In the genomic region with DNA sequence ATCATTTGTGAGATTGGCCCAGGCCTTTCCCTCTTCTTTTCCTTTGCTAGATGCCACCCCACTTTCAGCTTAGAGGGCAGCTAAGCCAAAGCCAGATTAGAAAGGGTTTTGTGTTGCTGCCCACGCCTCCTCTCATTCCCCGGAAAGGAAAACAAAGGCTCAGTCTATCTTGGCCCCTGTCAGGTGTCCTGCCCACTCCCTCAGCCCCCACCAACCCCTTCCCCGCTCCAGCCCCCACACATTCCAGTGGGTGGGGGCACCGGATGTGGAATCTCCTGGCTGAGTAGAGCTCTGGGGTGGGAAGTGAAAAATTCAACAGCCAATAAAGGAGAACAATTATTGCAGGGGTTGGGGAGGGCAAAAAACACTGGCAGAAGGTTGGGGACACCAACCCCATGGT, we compare ENCODE assay signal across 7 cellular contexts. TPM values are rescaled to one million over a fixed set of nuclear protein-coding genes. Genes with fewer than 3 reads are reported as not detected.
A peak's percentile ranks its signal among the peaks of the same experiment; 100 is the strongest.
DNase-seq lines count a peak whose midpoint lies in the region; ATAC-seq and TF ChIP-seq lines count a peak whose summit lies in the region.
"Had no signal": no experiment of that assay in that cellular context is flagged by ENCODE, and none has a peak within 500 bp of the region (broad histone marks: within the 10 kb centered on the region; RNA-seq: fewer than 3 reads in every experiment).

No MANE protein-coding gene starts in this region.

- DNase-seq in Calu3, result no peak
- DNase-seq in inferior parietal cortex (ENCODE audit: extremely low spot score), result no peak
- no peak for DNase-seq in left lung
- DNase-seq: NCI-H2107 had no signal

- peak overlapping the region; percentile 46 for H3K27ac Mint-ChIP-seq in Calu3 (ENCODE audit: unreplicated experiment)
- H3K27ac Mint-ChIP-seq in activated T-helper 17 cell treated with anti-CD3 and anti-CD28 coated beads, Interleukin-2, amount 50 U/mL, for 72 hours, result peak overlapping the region; percentile 98

- WGBS in mesodermal cell (ENCODE audit: insufficient coverage in 2 of 2), 2 experiments, result 53% methylated on average over 2 of the region's 4 CpGs; no CpG with 5 or more reads in 1 of the 2 experiments

- intact Hi-C loops in Calu3 (cut with micrococcal nuclease; ENCODE audit: unreplicated experiment) (no loop called here), left lung (cut with DNase I) (no loop called here)

- H3K36me3 ChIP-seq in mesodermal cell (ENCODE audit: control insufficient read depth, insufficient read depth, low read length) (peaks cover 11% of the 10 kb centered on the region), left lung (peaks cover 0 to 22% of the 10 kb centered on the region in 2 donors)

- H3K36me3 Mint-ChIP-seq in Calu3 (ENCODE audit: insufficient read depth, unreplicated experiment), result peaks cover 50% of the 10 kb centered on the region
- H3K36me3 Mint-ChIP-seq in activated T-helper 17 cell treated with anti-CD3 and anti-CD28 coated beads, Interleukin-2, amount 50 U/mL, for 72 hours (ENCODE audit: low read depth), result peaks cover 12% of the 10 kb centered on the region

- no peaks in the 10 kb centered on the region for H3K9me3 Mint-ChIP-seq in Calu3 (ENCODE audit: low read depth, unreplicated experiment)
- no peaks in the 10 kb centered on the region for H3K9me3 Mint-ChIP-seq in activated T-helper 17 cell treated with anti-CD3 and anti-CD28 coated beads, Interleukin-2, amount 50 U/mL, for 72 hours

- CTCF ChIA-PET in Calu3 (lab: Charles Lee), result interaction anchor here (1.1 to 3.7 kb wide), 2 partner anchors 36 to 279 kb away, joined by 3 to 27 read pairs; a partner anchor contains a TSS

- H3K27ac ChIP-seq in mesodermal cell (ENCODE audit: low read depth, low read length, severe bottlenecking) (peak overlapping the region; percentile 41), left lung (peak overlapping the region in 1 of 2 donors; percentile 98)

- H3K4me1 ChIP-seq in mesodermal cell (ENCODE audit: control insufficient read depth, insufficient read depth, low read length, poor library complexity, severe bottlenecking) (peaks cover 32% of the 10 kb centered on the region), left lung (peaks cover 23 to 63% of the 10 kb centered on the region in 2 donors)

- H3K27me3 ChIP-seq in left lung, result no peaks in the 10 kb centered on the region

- H3K4me3 ChIP-seq in mesodermal cell (ENCODE audit: extremely low read depth, insufficient read depth, low read length, poor library complexity, severe bottlenecking) (peak overlapping the region; percentile 2), left lung (peak overlapping the region in 1 of 2 donors; percentile 94)

- no peak for ATAC-seq in activated T-helper 17 cell treated with anti-CD3 and anti-CD28 coated beads, Interleukin-2, amount 50 U/mL, for 72 hours (replicated peaks)
- ATAC-seq in GM19467 (IDR thresholded peaks at IDR 0.05; ENCODE audit: unreplicated experiment) (no peak), left lung (no peak)

- peaks cover 8% of the 10 kb centered on the region for H3K27me3 Mint-ChIP-seq in Calu3 (ENCODE audit: unreplicated experiment)
- no peaks in the 10 kb centered on the region for H3K27me3 Mint-ChIP-seq in activated T-helper 17 cell treated with anti-CD3 and anti-CD28 coated beads, Interleukin-2, amount 50 U/mL, for 72 hours

- H3K4me3 Mint-ChIP-seq in Calu3 (ENCODE audit: low read depth, unreplicated experiment), result no peak overlapping the region
- H3K4me3 Mint-ChIP-seq in activated T-helper 17 cell treated with anti-CD3 and anti-CD28 coated beads, Interleukin-2, amount 50 U/mL, for 72 hours, result peak overlapping the region; percentile 94

- no peak for TF ChIP-seq CTCF in Calu3 (IDR thresholded peaks at IDR 0.05; ENCODE audit: unreplicated experiment)
- TF ChIP-seq CTCF in left lung (IDR thresholded peaks at IDR 0.05), result no peak

- no TSS peak for BruUV-seq in Calu3 (replicated peaks; lab: Mats Ljungman, UMichigan)

- H3K4me1 Mint-ChIP-seq in Calu3 (ENCODE audit: low read depth, unreplicated experiment), result peaks cover 59% of the 10 kb centered on the region
- peaks cover 23% of the 10 kb centered on the region for H3K4me1 Mint-ChIP-seq in activated T-helper 17 cell treated with anti-CD3 and anti-CD28 coated beads, Interleukin-2, amount 50 U/mL, for 72 hours

- H3K9me3 ChIP-seq in mesodermal cell (ENCODE audit: control insufficient read depth, low read length), result no peaks in the 10 kb centered on the region
- no peaks in the 10 kb centered on the region for H3K9me3 ChIP-seq in left lung

RNA-seq across cellular contexts. Expression of a gene that starts 2.2 kb away (rescaled TPM):
- total RNA-seq in Calu3 (2022) (11.0 and 11.2 TPM in 2 replicates), left lung (1 to 10 TPM; 4.3 to 5.8 TPM)
- total RNA-seq in activated T-helper 17 cell treated with anti-CD3 and anti-CD28 coated beads, Interleukin-2, amount 50 U/mL, for 72 hours, result 10 to 100 TPM; 13.0 to 13.5 TPM
- 1.0 TPM for polyA plus RNA-seq in mesodermal cell (2013, experiment 1 of 2)
- polyA plus RNA-seq in mesodermal cell (2013, experiment 2 of 2), result 3.6 TPM

RNA-seq across cellular contexts. Expression of a gene that starts 2.2 kb away (rescaled TPM):
- total RNA-seq in Calu3 (2022) (71.0 and 89.4 TPM in 2 replicates), left lung (100 to 1,000 TPM; 114 to 123 TPM)
- 100 to 1,000 TPM; 104 to 118 TPM for total RNA-seq in activated T-helper 17 cell treated with anti-CD3 and anti-CD28 coated beads, Interleukin-2, amount 50 U/mL, for 72 hours
- polyA plus RNA-seq in mesodermal cell (2013, experiment 1 of 2), result 80.5 TPM
- 77.1 TPM for polyA plus RNA-seq in mesodermal cell (2013, experiment 2 of 2)

RNA-seq across cellular contexts. Expression of a gene that starts 10.3 kb away (rescaled TPM):
- total RNA-seq in Calu3 (2022) (5.9 and 6.3 TPM in 2 replicates), left lung (10 to 100 TPM; 22.4 to 62.4 TPM)
- total RNA-seq in activated T-helper 17 cell treated with anti-CD3 and anti-CD28 coated beads, Interleukin-2, amount 50 U/mL, for 72 hours, result 1 to 10 TPM; 3.2 to 8.7 TPM
- polyA plus RNA-seq in mesodermal cell (2013, experiment 1 of 2), result 41.9 TPM
- 33.4 TPM for polyA plus RNA-seq in mesodermal cell (2013, experiment 2 of 2)

RNA-seq across cellular contexts. Expression of a gene that starts 10.8 kb away (rescaled TPM):
- total RNA-seq in Calu3 (2022) (880 and 991 TPM in 2 replicates), left lung (1,000 to 10,000 TPM; 1,639 to 1,766 TPM)
- total RNA-seq in activated T-helper 17 cell treated with anti-CD3 and anti-CD28 coated beads, Interleukin-2, amount 50 U/mL, for 72 hours, result 100 to 1,000 TPM; 211 to 237 TPM
- 883 TPM for polyA plus RNA-seq in mesodermal cell (2013, experiment 1 of 2)
- polyA plus RNA-seq in mesodermal cell (2013, experiment 2 of 2), result 779 TPM

RNA-seq across cellular contexts. Expression of a gene that starts 24.9 kb away (rescaled TPM):
- 5.3 and 6.7 TPM in 2 replicates for total RNA-seq in Calu3 (2022)
- 10 to 100 TPM in 1 of 2 donors, 1 to 10 TPM in 1; 7.4 to 14.1 TPM for total RNA-seq in activated T-helper 17 cell treated with anti-CD3 and anti-CD28 coated beads, Interleukin-2, amount 50 U/mL, for 72 hours
- 22.8 TPM for polyA plus RNA-seq in mesodermal cell (2013, experiment 1 of 2)
- 20.3 TPM for polyA plus RNA-seq in mesodermal cell (2013, experiment 2 of 2)
- 10 to 100 TPM in 1 of 2 donors, 1 to 10 TPM in 1; 7.6 to 10.0 TPM for total RNA-seq in left lung
